24 cellular contexts compared by ENCODE assay signal in genomic region chr6:131309437-131309836, GRCh38.
DNase-seq lines count a peak whose midpoint lies in the region; ATAC-seq, FAIRE-seq and TF ChIP-seq lines count a peak whose summit lies in the region.
"Had no signal": no experiment of that assay in that cellular context is flagged by ENCODE, and none has a peak within 500 bp of the region (broad histone marks: within the 10 kb centered on the region; RNA-seq: fewer than 3 reads in every experiment).

No MANE protein-coding gene starts in this region.

- H3K4me3 Mint-ChIP-seq in CD8-positive, alpha-beta T cell = no peak overlapping the region
- H3K4me3 Mint-ChIP-seq: B cell; CD4-positive, alpha-beta T cell; CD8-positive, alpha-beta memory T cell had no signal

- H3K9me3 Mint-ChIP-seq in CD8-positive, alpha-beta T cell = peaks cover 15% of the 10 kb centered on the region

- no peaks in the 10 kb centered on the region for H3K36me3 ChIP-seq in SK-N-SH (replicated peaks in 1 of 2; ENCODE audit: control insufficient read depth in 1 of 2, insufficient read depth in 2 of 2, low read length in 1 of 2)
- no peaks in the 10 kb centered on the region for H3K36me3 ChIP-seq in CD8-positive, alpha-beta T cell (ENCODE audit: insufficient read depth, low read length)
- peaks cover 0 to 17% (median 0%) of the 10 kb centered on the region in 4 experiments; a peak in 1 of 8 replicates for H3K36me3 ChIP-seq in H1 (ENCODE audit: control insufficient read depth in 2 of 4, insufficient read depth in 4 of 4, low read length in 3 of 4)
- H3K36me3 ChIP-seq: BLaER1 treated with 17β-estradiol and CSF1 and Interleukin-3, amounts not matched to agents 10 nM and 100 nM had no signal

- no peak overlapping the region for H3K56ac ChIP-seq in H1 (replicated peaks; ENCODE audit: insufficient read length, low read depth, low read length)

- intact Hi-C loops in CD8-positive, alpha-beta T cell (cut with DNase I, micrococcal nuclease) = loop anchor here (2.0 to 10.0 kb wide), 2 partner anchors 59 to 425 kb away; no protein-coding TSS in a partner anchor

- H3K23ac ChIP-seq in H1 (ENCODE audit: insufficient read length) = no peak overlapping the region

- H3K4me2 ChIP-seq in SK-N-SH (no peak overlapping the region), H1 (ENCODE audit: insufficient read depth in 1 of 2, low read depth in 2 of 2, low read length in 2 of 2) (no peak overlapping the region)
- H3K4me2 ChIP-seq: A549; BLaER1 treated with 17β-estradiol and CSF1 and Interleukin-3, amounts not matched to agents 10 nM and 100 nM had no signal

- H4K8ac ChIP-seq in H1 (ENCODE audit: extremely low read depth, insufficient read depth, low read length) = no peak overlapping the region

- TF ChIP-seq CTCF in SK-N-SH (IDR thresholded peaks at IDR 0.05) = no peak
- TF ChIP-seq CTCF in CD8-positive, alpha-beta T cell (IDR thresholded peaks at IDR 0.05) = no peak
- no peak for TF ChIP-seq CTCF in H1 (IDR thresholded peaks at IDR 0.05; ENCODE audit: control extremely low read depth in 1 of 3, insufficient read depth in 1 of 3, low read depth in 1 of 3, low read length in 3 of 3)

- no peak overlapping the region for H2BK12ac ChIP-seq in H1 (ENCODE audit: low read depth, low read length)

- no peak for TF ChIP-seq POLR2A in H1 (IDR thresholded peaks at IDR 0.05; ENCODE audit: control extremely low read depth in 1 of 2, low read depth in 2 of 2, low read length in 2 of 2)

- no peak overlapping the region for H2BK120ac ChIP-seq in H1 (replicated peaks; ENCODE audit: low read depth, low read length)

- H3F3A ChIP-seq in SK-N-SH (replicated peaks; ENCODE audit: insufficient read depth) = no peaks in the 10 kb centered on the region

- no peak for ATAC-seq in SK-N-SH treated with all-trans-retinoic acid at 6 μM for 48 hours
- ATAC-seq in CD8-positive, alpha-beta T cell = no peak
- ATAC-seq in HG02970 (IDR thresholded peaks at IDR 0.05; ENCODE audit: low FRiP score, unreplicated experiment) = no peak
- ATAC-seq: A549, GM12878 had no signal

- no peak overlapping the region for H4K5ac ChIP-seq in H1 (ENCODE audit: insufficient read length, low read depth, low read length)

- H2BK20ac ChIP-seq in H1 (ENCODE audit: low read length) = no peak overlapping the region

- H3K36me3 Mint-ChIP-seq in CD8-positive, alpha-beta T cell = peaks cover 8% of the 10 kb centered on the region

- no peaks in the 10 kb centered on the region; the same call in 1 of the 2 replicates for H3K27me3 ChIP-seq in SK-N-SH (ENCODE audit: insufficient read depth)
- no peaks in the 10 kb centered on the region for H3K27me3 ChIP-seq in CD8-positive, alpha-beta T cell (ENCODE audit: insufficient read depth, low read length)
- no peaks in the 10 kb centered on the region for H3K27me3 ChIP-seq in H1 (replicated peaks in 1 of 4; ENCODE audit: control insufficient read depth in 3 of 4, extremely low read depth in 1 of 4, insufficient read depth in 3 of 4, low read length in 3 of 4)
- H3K27me3 ChIP-seq: BLaER1 treated with 17β-estradiol and CSF1 and Interleukin-3, amounts not matched to agents 10 nM and 100 nM had no signal

- H3K18ac ChIP-seq in H1 (ENCODE audit: extremely low read depth, low read length) = no peak overlapping the region

- H2BK5ac ChIP-seq in H1 (ENCODE audit: low read depth, low read length) = no peak overlapping the region

- CTCF ChIA-PET in SK-N-SH (lab: Yijun Ruan, JAX) (no interaction called here), H1 (lab: Charles Lee; ENCODE audit: partially characterized antibody) (no interaction called here)
- CTCF ChIA-PET in CD8-positive, alpha-beta T cell (lab: Charles Lee) = interaction anchor here (0.6 to 0.8 kb wide), 2 partner anchors 126 to 424 kb away, joined by 3 read pairs; no protein-coding TSS in a partner anchor

- 49% methylated on average over 1 of the region's 1 CpG for WGBS in SK-N-SH (ENCODE audit: low lambda C conversion rate)
- WGBS in H1 (ENCODE audit: extremely low coverage in 1 of 2, insufficient coverage in 1 of 2, insufficient read length in 1 of 2, insufficient replicate concordance in 2 of 2, low coverage in 1 of 2, low lambda C conversion rate in 2 of 2, missing lambda C conversion rate in 1 of 2), 2 experiments = 93% methylated on average over 1 of the region's 1 CpG; no CpG with 5 or more reads in 1 of the 2 experiments

- H3K79me1 ChIP-seq in H1 (ENCODE audit: low read depth, low read length) = no peaks in the 10 kb centered on the region

- TF ChIP-seq EP300 in SK-N-SH (IDR thresholded peaks at IDR 0.05; ENCODE audit: borderline replicate concordance in 1 of 2, low read depth in 1 of 2, low read length in 1 of 2) (no peak), H1 (IDR thresholded peaks at IDR 0.05; ENCODE audit: borderline replicate concordance in 1 of 2, low read depth in 2 of 2, low read length in 2 of 2) (no peak)

- FAIRE-seq in H1 (lab: Jason Lieb, UNC) = no peak
- FAIRE-seq: A549, GM12878, GM12892, GM18507 had no signal

- H3K9ac ChIP-seq in SK-N-SH (no peak overlapping the region), H1 (replicated peaks in 1 of 4; ENCODE audit: extremely low read depth in 1 of 4, low read depth in 3 of 4, low read length in 3 of 4) (no peak overlapping the region)
- H3K9ac ChIP-seq: BLaER1 treated with 17β-estradiol and CSF1 and Interleukin-3, amounts not matched to agents 10 nM and 100 nM had no signal

- no peak overlapping the region for H3K4me3 ChIP-seq in SK-N-SH (ENCODE audit: low read depth in 2 of 2, low read length in 1 of 2)
- no peak overlapping the region for H3K4me3 ChIP-seq in CD8-positive, alpha-beta T cell (ENCODE audit: low read depth, low read length)
- H3K4me3 ChIP-seq in H1 (ENCODE audit: extremely low read depth in 1 of 4, insufficient read depth in 2 of 4, low read depth in 3 of 4, low read length in 4 of 4) = no peak overlapping the region
- H3K4me3 ChIP-seq: A549; BLaER1 treated with 17β-estradiol and CSF1 and Interleukin-3, amounts not matched to agents 10 nM and 100 nM; GM12878 had no signal

- peaks cover 11% of the 10 kb centered on the region; the same call in 1 of the 2 replicates for H3K9me3 ChIP-seq in SK-N-SH
- H3K9me3 ChIP-seq in CD8-positive, alpha-beta T cell (ENCODE audit: low read length) = no peaks in the 10 kb centered on the region
- H3K9me3 ChIP-seq in H1 (ENCODE audit: insufficient read depth in 2 of 2, low read depth in 1 of 2, low read length in 1 of 2) = peaks cover 8 to 13% of the 10 kb centered on the region in 2 experiments
- H3K9me3 ChIP-seq: A549 had no signal

- H3K27ac Mint-ChIP-seq in CD8-positive, alpha-beta T cell = peak overlapping the region; percentile 29
- H3K27ac Mint-ChIP-seq: B cell; CD4-positive, alpha-beta T cell; CD8-positive, alpha-beta memory T cell had no signal

- H3K4me1 ChIP-seq in SK-N-SH (ENCODE audit: control insufficient read depth in 1 of 2, insufficient read depth in 2 of 2, low read depth in 1 of 2, low read length in 1 of 2) = no peaks in the 10 kb centered on the region
- H3K4me1 ChIP-seq in CD8-positive, alpha-beta T cell (ENCODE audit: insufficient read depth, low read length) = no peaks in the 10 kb centered on the region
- H3K4me1 ChIP-seq in H1 (replicated peaks in 1 of 4; ENCODE audit: control insufficient read depth in 3 of 4, insufficient read depth in 4 of 4, low read length in 3 of 4) = no peaks in the 10 kb centered on the region
- H3K4me1 ChIP-seq: A549 had no signal

- H2AK5ac ChIP-seq in H1 (ENCODE audit: low read depth, low read length) = no peak overlapping the region

- H2AFZ ChIP-seq in SK-N-SH (ENCODE audit: low read depth) (no peak overlapping the region), H1 (ENCODE audit: low read length) (no peak overlapping the region)

- DNase-seq in SK-N-SH (no peak), H1 (ENCODE audit: low read depth in 1 of 2, low spot score in 2 of 2) (no peak)
- no peak for DNase-seq in CD8-positive, alpha-beta T cell
- DNase-seq: AML-193; CD4-positive, alpha-beta T cell; CD8-positive, alpha-beta memory T cell; COR-L47; DMS 273 treated with DMSO at 0.1 percent for 48 hours; DMS153; DMS53; DMS79; DND-41; EL; GDM1 had no signal

- no peaks in the 10 kb centered on the region for H3K23me2 ChIP-seq in H1 (ENCODE audit: low read depth, low read length)

- no peak overlapping the region for H4K91ac ChIP-seq in H1 (replicated peaks; ENCODE audit: insufficient read length, low read length)

- no peak overlapping the region for H3K14ac ChIP-seq in H1 (ENCODE audit: insufficient read length)

- H3K79me2 ChIP-seq in SK-N-SH (ENCODE audit: insufficient read depth) (no peaks in the 10 kb centered on the region), H1 (ENCODE audit: control insufficient read depth in 1 of 2, insufficient read depth in 2 of 2, low read length in 2 of 2) (no peaks in the 10 kb centered on the region)

- no peaks in the 10 kb centered on the region for H3K9me2 ChIP-seq in SK-N-SH

- H2BK15ac ChIP-seq in H1 (ENCODE audit: low read length) = no peak overlapping the region

- POLR2A ChIA-PET in SK-N-SH (lab: Yijun Ruan, JAX) = no interaction called here
- POLR2A ChIA-PET in CD8-positive, alpha-beta T cell (lab: Charles Lee) = no interaction called here
- POLR2A ChIA-PET in H1 (lab: Charles Lee; ENCODE audit: partially characterized antibody) = no interaction called here

- TF ChIP-seq RAD21 in SK-N-SH (IDR thresholded peaks at IDR 0.05; ENCODE audit: low read length) (no peak), H1 (IDR thresholded peaks at IDR 0.05 in 1 of 2, conservative IDR thresholded peaks at IDR 0.05 in 1 of 2; ENCODE audit: low read depth in 2 of 2, low read length in 2 of 2) (no peak)

- no peak overlapping the region for H3K4ac ChIP-seq in H1 (replicated peaks; ENCODE audit: insufficient read length, low read depth, low read length)

- H3K27ac ChIP-seq in SK-N-SH (ENCODE audit: low read depth in 2 of 2, low read length in 1 of 2) (no peak overlapping the region), H1 (ENCODE audit: low read depth, low read length) (no peak overlapping the region)
- H3K27ac ChIP-seq in CD8-positive, alpha-beta T cell (ENCODE audit: low read depth, low read length) = no peak overlapping the region
- H3K27ac ChIP-seq: 22Rv1; A549; BLaER1 treated with 17β-estradiol and CSF1 and Interleukin-3, amounts not matched to agents 10 nM and 100 nM; C4-2B had no signal

- peaks cover 2% of the 10 kb centered on the region for H3K4me1 Mint-ChIP-seq in CD8-positive, alpha-beta T cell (ENCODE audit: low read depth)
- H3K4me1 Mint-ChIP-seq: B cell; CD8-positive, alpha-beta memory T cell had no signal

- no peaks in the 10 kb centered on the region for H4K20me1 ChIP-seq in SK-N-SH (ENCODE audit: insufficient read depth)
- no peaks in the 10 kb centered on the region for H4K20me1 ChIP-seq in H1 (replicated peaks in 1 of 2; ENCODE audit: control insufficient read depth in 1 of 2, insufficient read depth in 2 of 2, low read length in 2 of 2)
- H4K20me1 ChIP-seq: BLaER1 treated with 17β-estradiol and CSF1 and Interleukin-3, amounts not matched to agents 10 nM and 100 nM had no signal

- no peaks in the 10 kb centered on the region for H3K27me3 Mint-ChIP-seq in CD8-positive, alpha-beta T cell (ENCODE audit: low read depth)
- H3K27me3 Mint-ChIP-seq: CD4-positive, alpha-beta T cell had no signal

TF ChIP-seq in SK-N-SH treated with all-trans-retinoic acid at 6 μM for 48 hours, 23 proteins besides CTCF, POLR2A, EP300 and RAD21 (continues in another document):
- TF ChIP-seq CSDC2 (CRISPR knock-in tag; IDR thresholded peaks at IDR 0.05) = no peak

TF ChIP-seq in SK-N-SH, 30 proteins besides CTCF, POLR2A, EP300 and RAD21 (continues in another document):
- TF ChIP-seq YY1 (IDR thresholded peaks at IDR 0.05; ENCODE audit: low read depth) = no peak
